Comparison of ENCODE assay signal across 23 cellular contexts in genomic region chr5:36346891-36347290, GRCh38. TPM values are rescaled to one million over a fixed set of nuclear protein-coding genes. Genes with fewer than 3 reads are reported as not detected.
"Had no signal": no experiment of that assay in that cellular context is flagged by ENCODE, and none has a peak within 500 bp of the region (broad histone marks: within the 10 kb centered on the region; RNA-seq: fewer than 3 reads in every experiment).

No MANE protein-coding gene starts in this region.

- H3K27me3 ChIP-seq: left lung, ovary, right atrium auricular region, right lobe of liver, spleen, suprapubic skin, tibial nerve, vagina had no signal

- ATAC-seq: left colon; left lung; lower lobe of right lung; natural killer cell; right lobe of liver; stimulated activated effector memory CD8-positive, alpha-beta T cell treated with anti-CD3 and anti-CD28 coated beads, Interleukin-12 subunit alpha, Interleukin-12 subunit beta, amount 100 ng/mL, for 72 hours had no signal

- DNase-seq: hypothalamus; immature natural killer cell; kidney; left colon; left lung; lower lobe of right lung; mammary epithelial cell; mesenchymal stem cell; naive B cell; natural killer cell; ovary; right lobe of liver; spleen; stimulated activated CD4-positive, alpha-beta T cell treated with anti-CD3 and anti-CD28 coated beads, Interleukin-4, amount 100 ng/mL, for 24 hours; stimulated activated naive CD4-positive, alpha-beta T cell had no signal

- H3K9me3 ChIP-seq: left lung, lower lobe of right lung, ovary, right lobe of liver, spleen, suprapubic skin, thoracic aorta, tibial nerve, vagina had no signal

- H3K36me3 ChIP-seq: left lung, lower lobe of right lung, ovary, right atrium auricular region, right lobe of liver, spleen, suprapubic skin, thoracic aorta, tibial nerve, vagina had no signal

- H3K4me3 ChIP-seq: left lung, lower lobe of right lung, ovary, right atrium auricular region, right lobe of liver, spleen, suprapubic skin, thoracic aorta, tibial nerve, vagina had no signal

- H3K27ac ChIP-seq: left lung, lower lobe of right lung, ovary, right atrium auricular region, right lobe of liver, spleen, suprapubic skin, thoracic aorta, tibial nerve, vagina had no signal

- H3K4me1 ChIP-seq: left lung, lower lobe of right lung, right atrium auricular region, right lobe of liver, spleen, suprapubic skin, tibial nerve, vagina had no signal

RNA-seq across cellular contexts. Expression of gene RANBP3L, which starts 45.2 kb away (rescaled TPM):
- total RNA-seq: mammary epithelial cell, natural killer cell, progenitor cell of endocrine pancreas, pulmonary artery endothelial cell had no signal
- polyA plus RNA-seq: immature natural killer cell, mammary epithelial cell had no signal
